Comparison of ENCODE assay signal across 26 cellular contexts in genomic region chr6:37393530-37393929, GRCh38.
"Had no signal": no experiment of that assay in that cellular context is flagged by ENCODE, and none has a peak within 500 bp of the region (broad histone marks: within the 10 kb centered on the region; RNA-seq: fewer than 3 reads in every experiment).

No MANE protein-coding gene starts in this region.

- H3K27me3 Mint-ChIP-seq: natural killer cell treated with Interleukin-12 subunit alpha and Interleukin-12 subunit beta and Interleukin-15 and Interleukin-18, amount 100 ng/mL, for 72 hours had no signal

- DNase-seq: dermis blood vessel endothelial cell; effector memory CD4-positive, alpha-beta T cell; foreskin keratinocyte; heart left ventricle; hippocampal formation; left colon; mesenchymal stem cell; mucosa of descending colon; naive B cell; pancreas; stimulated activated CD4-positive, alpha-beta T cell treated with anti-CD3 and anti-CD28 coated beads, Interleukin-2, amount 100 ng/mL, for 24 hours; stimulated activated CD4-positive, alpha-beta T cell treated with anti-CD3 and anti-CD28 coated beads, Interleukin-4, amount 100 ng/mL, for 24 hours; stimulated activated naive CD4-positive, alpha-beta T cell treated with Interleukin-2 at 50 U/mL for 16 hours; stomach; thyroid gland; trophoblast cell had no signal

- H3K27me3 ChIP-seq: esophagus muscularis mucosa, foreskin keratinocyte, gastroesophageal sphincter, heart left ventricle, neutrophil, pancreas, stomach, thyroid gland, vagina had no signal

- H3K4me1 ChIP-seq: esophagus muscularis mucosa, foreskin keratinocyte, gastroesophageal sphincter, heart left ventricle, pancreas, thyroid gland, vagina had no signal

- H3K9me3 Mint-ChIP-seq: mesothelial cell of epicardium; naive B cell; natural killer cell treated with Interleukin-12 subunit alpha and Interleukin-12 subunit beta and Interleukin-15 and Interleukin-18, amount 100 ng/mL, for 72 hours; neural crest cell; stimulated activated effector memory CD8-positive, alpha-beta T cell treated with anti-CD3 and anti-CD28 coated beads, Interleukin-12 subunit alpha, Interleukin-12 subunit beta, amount 100 ng/mL, for 72 hours had no signal

- ATAC-seq: foreskin keratinocyte; gastroesophageal sphincter; heart left ventricle; left colon; mucosa of descending colon; natural killer cell treated with Interleukin-12 subunit alpha and Interleukin-12 subunit beta and Interleukin-15 and Interleukin-18, amount 100 ng/mL, for 72 hours; pancreas; sciatic nerve; stimulated activated effector memory CD8-positive, alpha-beta T cell treated with anti-CD3 and anti-CD28 coated beads, Interleukin-12 subunit alpha, Interleukin-12 subunit beta, amount 100 ng/mL, for 72 hours had no signal

- H3K27ac ChIP-seq: coronary artery, esophagus muscularis mucosa, foreskin keratinocyte, gastroesophageal sphincter, heart left ventricle, neutrophil, pancreas, stomach, thyroid gland, vagina had no signal

- H3K9me3 ChIP-seq: esophagus muscularis mucosa, gastroesophageal sphincter, heart left ventricle, mucosa of descending colon, neutrophil, pancreas, stomach, thyroid gland, vagina had no signal

- H3K4me3 Mint-ChIP-seq: mesothelial cell of epicardium; naive B cell; natural killer cell treated with Interleukin-12 subunit alpha and Interleukin-12 subunit beta and Interleukin-15 and Interleukin-18, amount 100 ng/mL, for 72 hours; neural crest cell; stimulated activated effector memory CD8-positive, alpha-beta T cell treated with anti-CD3 and anti-CD28 coated beads, Interleukin-12 subunit alpha, Interleukin-12 subunit beta, amount 100 ng/mL, for 72 hours had no signal

- H3K4me1 Mint-ChIP-seq: mesothelial cell of epicardium; naive B cell; neural crest cell; stimulated activated effector memory CD8-positive, alpha-beta T cell treated with anti-CD3 and anti-CD28 coated beads, Interleukin-12 subunit alpha, Interleukin-12 subunit beta, amount 100 ng/mL, for 72 hours had no signal

- H3K27ac Mint-ChIP-seq: mesothelial cell of epicardium; natural killer cell treated with Interleukin-12 subunit alpha and Interleukin-12 subunit beta and Interleukin-15 and Interleukin-18, amount 100 ng/mL, for 72 hours had no signal

- H3K36me3 Mint-ChIP-seq: natural killer cell treated with Interleukin-12 subunit alpha and Interleukin-12 subunit beta and Interleukin-15 and Interleukin-18, amount 100 ng/mL, for 72 hours; stimulated activated effector memory CD8-positive, alpha-beta T cell treated with anti-CD3 and anti-CD28 coated beads, Interleukin-12 subunit alpha, Interleukin-12 subunit beta, amount 100 ng/mL, for 72 hours had no signal

- H3K4me3 ChIP-seq: coronary artery, esophagus muscularis mucosa, gastroesophageal sphincter, heart left ventricle, mucosa of descending colon, pancreas, stomach, thyroid gland, vagina had no signal
